Comparison of ENCODE assay signal across 1 cellular context in genomic region chr4:29541757-29542156, GRCh38.
TF ChIP-seq lines count a peak whose summit lies in the region.

No MANE protein-coding gene starts in this region.

TF ChIP-seq in H1, 55 proteins besides CTCF, POLR2A, EP300 and RAD21:
- TF ChIP-seq CHD7 (IDR thresholded peaks at IDR 0.05; ENCODE audit: insufficient replicate concordance, low read length) (no peak), ZNF274 (IDR thresholded peaks at IDR 0.05; ENCODE audit: borderline replicate concordance, extremely low read depth, low read length) (no peak), EZH2 (IDR thresholded peaks at IDR 0.05; ENCODE audit: low read depth, low read length, severe bottlenecking) (no peak), PHF8 (conservative IDR thresholded peaks at IDR 0.05; ENCODE audit: low read depth, low read length) (no peak), ATF3 (IDR thresholded peaks at IDR 0.05; ENCODE audit: insufficient read depth, low read depth, low read length) (no peak), RBBP5 (IDR thresholded peaks at IDR 0.05; ENCODE audit: borderline replicate concordance, low read depth, low read length) (no peak), TCF12 (IDR thresholded peaks at IDR 0.05; ENCODE audit: low read depth, low read length) (no peak), KDM4A (IDR thresholded peaks at IDR 0.05; ENCODE audit: low read depth, low read length, severe bottlenecking) (no peak), TBP (IDR thresholded peaks at IDR 0.05; ENCODE audit: low read depth, low read length) (no peak)
